In genomic region chr9:98176391-98177259, GRCh38 we compare ENCODE assay signal across 1 cellular context.
A peak's percentile ranks its signal among the peaks of the same experiment; 100 is the strongest.
TF ChIP-seq lines count a peak whose summit lies in the region.

No MANE protein-coding gene starts in this region.

TF ChIP-seq in HepG2, 621 proteins besides CTCF, POLR2A, EP300 and RAD21 (continued from another document and continues in another):
- TF ChIP-seq ZBTB44 (CRISPR knock-in tag; IDR thresholded peaks at IDR 0.05): no peak
- TF ChIP-seq ZNF30 (CRISPR knock-in tag; IDR thresholded peaks at IDR 0.05): no peak
- peak; percentile 50; the same call in 1 of the 2 replicates for TF ChIP-seq NR2F6 (IDR thresholded peaks at IDR 0.05)
- TF ChIP-seq NR2F6 (CRISPR knock-in tag; IDR thresholded peaks at IDR 0.05): no peak
- TF ChIP-seq KMT2A (CRISPR knock-in tag; IDR thresholded peaks at IDR 0.05): peak; percentile 28; the same call in 1 of the 2 replicates
- TF ChIP-seq ZNF543 (CRISPR knock-in tag; IDR thresholded peaks at IDR 0.05): no peak
- TF ChIP-seq CREM (IDR thresholded peaks at IDR 0.05): peak; percentile 25; the same call in 1 of the 2 replicates
- TF ChIP-seq CREM (CRISPR knock-in tag; IDR thresholded peaks at IDR 0.05): no peak
- 0 out of 2 replicates have a peak, but pooled peaks have one; percentile 16 for TF ChIP-seq SRF (IDR thresholded peaks at IDR 0.05; ENCODE audit: low read depth, low read length)
- no peak for TF ChIP-seq ZMYM4 (CRISPR knock-in tag; IDR thresholded peaks at IDR 0.05)
- peak; percentile 12; the same call in 1 of the 2 replicates for TF ChIP-seq DPF2 (CRISPR knock-in tag; IDR thresholded peaks at IDR 0.05; ENCODE audit: borderline replicate concordance, low read depth)
- TF ChIP-seq ZNF142 (CRISPR knock-in tag; IDR thresholded peaks at IDR 0.05): no peak
- no peak for TF ChIP-seq KMT2B (CRISPR knock-in tag; IDR thresholded peaks at IDR 0.05)
- 0 out of 2 replicates have a peak, but pooled peaks have one; percentile 18 for TF ChIP-seq FOXJ3 (CRISPR knock-in tag; IDR thresholded peaks at IDR 0.05; ENCODE audit: borderline replicate concordance)
- TF ChIP-seq IRF2 (CRISPR knock-in tag; IDR thresholded peaks at IDR 0.05): no peak
- TF ChIP-seq JUN (CRISPR knock-in tag; IDR thresholded peaks at IDR 0.05): no peak
- peak; percentile 89 for TF ChIP-seq ZEB1 (IDR thresholded peaks at IDR 0.05; ENCODE audit: insufficient replicate concordance, low read depth)
- TF ChIP-seq, protein P1, sequence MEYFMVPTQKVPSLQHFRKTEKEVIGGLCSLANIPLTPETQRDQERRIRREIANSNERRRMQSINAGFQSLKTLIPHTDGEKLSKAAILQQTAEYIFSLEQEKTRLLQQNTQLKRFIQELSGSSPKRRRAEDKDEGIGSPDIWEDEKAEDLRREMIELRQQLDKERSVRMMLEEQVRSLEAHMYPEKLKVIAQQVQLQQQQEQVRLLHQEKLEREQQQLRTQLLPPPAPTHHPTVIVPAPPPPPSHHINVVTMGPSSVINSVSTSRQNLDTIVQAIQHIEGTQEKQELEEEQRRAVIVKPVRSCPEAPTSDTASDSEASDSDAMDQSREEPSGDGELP (IDR thresholded peaks at IDR 0.05; ENCODE audit: borderline replicate concordance, low read depth): no peak
- no peak for TF ChIP-seq ZNF331 (CRISPR knock-in tag; IDR thresholded peaks at IDR 0.05)
- 0 out of 2 replicates have a peak, but pooled peaks have one; percentile 15 for TF ChIP-seq CEBPG (CRISPR knock-in tag; IDR thresholded peaks at IDR 0.05)
- peak; percentile 20; the same call in 1 of the 2 replicates for TF ChIP-seq PITX1 (CRISPR knock-in tag; IDR thresholded peaks at IDR 0.05)
- no peak for TF ChIP-seq ZBTB2 (CRISPR knock-in tag; IDR thresholded peaks at IDR 0.05; ENCODE audit: low read depth)
- no peak for TF ChIP-seq ZFYVE20 (CRISPR knock-in tag; IDR thresholded peaks at IDR 0.05; ENCODE audit: borderline replicate concordance, low read depth)
- no peak for TF ChIP-seq DR1 (CRISPR knock-in tag; IDR thresholded peaks at IDR 0.05)
- no peak for TF ChIP-seq RBAK (CRISPR knock-in tag; IDR thresholded peaks at IDR 0.05)
- no peak for TF ChIP-seq ZNF652 (CRISPR knock-in tag; IDR thresholded peaks at IDR 0.05; ENCODE audit: borderline replicate concordance, low read depth)
- no peak for TF ChIP-seq MIER3 (CRISPR knock-in tag; IDR thresholded peaks at IDR 0.05; ENCODE audit: borderline replicate concordance)
- no peak for TF ChIP-seq ZBTB8A (CRISPR knock-in tag; IDR thresholded peaks at IDR 0.05; ENCODE audit: borderline replicate concordance, low read depth)
- TF ChIP-seq TBX2 (CRISPR knock-in tag; IDR thresholded peaks at IDR 0.05; ENCODE audit: borderline replicate concordance): peak; percentile 49
- TF ChIP-seq NCOA2 (CRISPR knock-in tag; IDR thresholded peaks at IDR 0.05): peak; percentile 57; the same call in 1 of the 2 replicates
- TF ChIP-seq NFYB (CRISPR knock-in tag; IDR thresholded peaks at IDR 0.05): no peak
- TF ChIP-seq STAG1 (CRISPR knock-in tag; IDR thresholded peaks at IDR 0.05): no peak
- TF ChIP-seq GLI4 (CRISPR knock-in tag; IDR thresholded peaks at IDR 0.05; ENCODE audit: borderline replicate concordance): no peak
- TF ChIP-seq ATF7 (IDR thresholded peaks at IDR 0.05): no peak
- no peak for TF ChIP-seq ATF7 (CRISPR knock-in tag; IDR thresholded peaks at IDR 0.05)
- TF ChIP-seq, protein P2, sequence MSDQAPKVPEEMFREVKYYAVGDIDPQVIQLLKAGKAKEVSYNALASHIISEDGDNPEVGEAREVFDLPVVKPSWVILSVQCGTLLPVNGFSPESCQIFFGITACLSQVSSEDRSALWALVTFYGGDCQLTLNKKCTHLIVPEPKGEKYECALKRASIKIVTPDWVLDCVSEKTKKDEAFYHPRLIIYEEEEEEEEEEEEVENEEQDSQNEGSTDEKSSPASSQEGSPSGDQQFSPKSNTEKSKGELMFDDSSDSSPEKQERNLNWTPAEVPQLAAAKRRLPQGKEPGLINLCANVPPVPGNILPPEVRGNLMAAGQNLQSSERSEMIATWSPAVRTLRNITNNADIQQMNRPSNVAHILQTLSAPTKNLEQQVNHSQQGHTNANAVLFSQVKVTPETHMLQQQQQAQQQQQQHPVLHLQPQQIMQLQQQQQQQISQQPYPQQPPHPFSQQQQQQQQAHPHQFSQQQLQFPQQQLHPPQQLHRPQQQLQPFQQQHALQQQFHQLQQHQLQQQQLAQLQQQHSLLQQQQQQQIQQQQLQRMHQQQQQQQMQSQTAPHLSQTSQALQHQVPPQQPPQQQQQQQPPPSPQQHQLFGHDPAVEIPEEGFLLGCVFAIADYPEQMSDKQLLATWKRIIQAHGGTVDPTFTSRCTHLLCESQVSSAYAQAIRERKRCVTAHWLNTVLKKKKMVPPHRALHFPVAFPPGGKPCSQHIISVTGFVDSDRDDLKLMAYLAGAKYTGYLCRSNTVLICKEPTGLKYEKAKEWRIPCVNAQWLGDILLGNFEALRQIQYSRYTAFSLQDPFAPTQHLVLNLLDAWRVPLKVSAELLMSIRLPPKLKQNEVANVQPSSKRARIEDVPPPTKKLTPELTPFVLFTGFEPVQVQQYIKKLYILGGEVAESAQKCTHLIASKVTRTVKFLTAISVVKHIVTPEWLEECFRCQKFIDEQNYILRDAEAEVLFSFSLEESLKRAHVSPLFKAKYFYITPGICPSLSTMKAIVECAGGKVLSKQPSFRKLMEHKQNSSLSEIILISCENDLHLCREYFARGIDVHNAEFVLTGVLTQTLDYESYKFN (CRISPR knock-in tag; conservative IDR thresholded peaks at IDR 0.05): peak; percentile 53
- TF ChIP-seq PHF21A (CRISPR knock-in tag; IDR thresholded peaks at IDR 0.05): peak; percentile 67
- TF ChIP-seq, protein P3, sequence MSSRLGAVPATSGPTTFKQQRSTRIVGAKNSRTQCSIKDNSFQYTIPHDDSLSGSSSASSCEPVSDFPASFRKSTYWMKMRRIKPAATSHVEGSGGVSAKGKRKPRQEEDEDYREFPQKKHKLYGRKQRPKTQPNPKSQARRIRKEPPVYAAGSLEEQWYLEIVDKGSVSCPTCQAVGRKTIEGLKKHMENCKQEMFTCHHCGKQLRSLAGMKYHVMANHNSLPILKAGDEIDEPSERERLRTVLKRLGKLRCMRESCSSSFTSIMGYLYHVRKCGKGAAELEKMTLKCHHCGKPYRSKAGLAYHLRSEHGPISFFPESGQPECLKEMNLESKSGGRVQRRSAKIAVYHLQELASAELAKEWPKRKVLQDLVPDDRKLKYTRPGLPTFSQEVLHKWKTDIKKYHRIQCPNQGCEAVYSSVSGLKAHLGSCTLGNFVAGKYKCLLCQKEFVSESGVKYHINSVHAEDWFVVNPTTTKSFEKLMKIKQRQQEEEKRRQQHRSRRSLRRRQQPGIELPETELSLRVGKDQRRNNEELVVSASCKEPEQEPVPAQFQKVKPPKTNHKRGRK (CRISPR knock-in tag; IDR thresholded peaks at IDR 0.05): no peak
- TF ChIP-seq ZNF75D (CRISPR knock-in tag; IDR thresholded peaks at IDR 0.05; ENCODE audit: borderline replicate concordance): no peak
- TF ChIP-seq, protein P4, sequence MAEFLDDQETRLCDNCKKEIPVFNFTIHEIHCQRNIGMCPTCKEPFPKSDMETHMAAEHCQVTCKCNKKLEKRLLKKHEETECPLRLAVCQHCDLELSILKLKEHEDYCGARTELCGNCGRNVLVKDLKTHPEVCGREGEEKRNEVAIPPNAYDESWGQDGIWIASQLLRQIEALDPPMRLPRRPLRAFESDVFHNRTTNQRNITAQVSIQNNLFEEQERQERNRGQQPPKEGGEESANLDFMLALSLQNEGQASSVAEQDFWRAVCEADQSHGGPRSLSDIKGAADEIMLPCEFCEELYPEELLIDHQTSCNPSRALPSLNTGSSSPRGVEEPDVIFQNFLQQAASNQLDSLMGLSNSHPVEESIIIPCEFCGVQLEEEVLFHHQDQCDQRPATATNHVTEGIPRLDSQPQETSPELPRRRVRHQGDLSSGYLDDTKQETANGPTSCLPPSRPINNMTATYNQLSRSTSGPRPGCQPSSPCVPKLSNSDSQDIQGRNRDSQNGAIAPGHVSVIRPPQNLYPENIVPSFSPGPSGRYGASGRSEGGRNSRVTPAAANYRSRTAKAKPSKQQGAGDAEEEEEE (CRISPR knock-in tag; IDR thresholded peaks at IDR 0.05; ENCODE audit: borderline replicate concordance): no peak
- TF ChIP-seq HDAC2 (CRISPR knock-in tag; IDR thresholded peaks at IDR 0.05): peak; percentile 63
- TF ChIP-seq KDM3A (CRISPR knock-in tag; IDR thresholded peaks at IDR 0.05; ENCODE audit: low read depth): no peak
- no peak for TF ChIP-seq REXO4 (CRISPR knock-in tag; IDR thresholded peaks at IDR 0.05; ENCODE audit: borderline replicate concordance)
- TF ChIP-seq SP2 (CRISPR knock-in tag; IDR thresholded peaks at IDR 0.05): no peak
- no peak for TF ChIP-seq SOX13 (IDR thresholded peaks at IDR 0.05)
- peak in 1 of 2 experiments; percentile 38; a peak in 1 of 4 replicates for TF ChIP-seq SOX13 (CRISPR knock-in tag; conservative IDR thresholded peaks at IDR 0.05 in 1 of 2, IDR thresholded peaks at IDR 0.05 in 1 of 2)
- TF ChIP-seq TRIM24 (CRISPR knock-in tag; IDR thresholded peaks at IDR 0.05): no peak
- no peak for TF ChIP-seq RFX5 (IDR thresholded peaks at IDR 0.05; ENCODE audit: low read depth, low read length)
- TF ChIP-seq FOXP4 (CRISPR knock-in tag; IDR thresholded peaks at IDR 0.05): 0 out of 2 replicates have a peak, but pooled peaks have one; percentile 21
